Comparison of ENCODE assay signal across 17 cellular contexts in the genomic region with DNA sequence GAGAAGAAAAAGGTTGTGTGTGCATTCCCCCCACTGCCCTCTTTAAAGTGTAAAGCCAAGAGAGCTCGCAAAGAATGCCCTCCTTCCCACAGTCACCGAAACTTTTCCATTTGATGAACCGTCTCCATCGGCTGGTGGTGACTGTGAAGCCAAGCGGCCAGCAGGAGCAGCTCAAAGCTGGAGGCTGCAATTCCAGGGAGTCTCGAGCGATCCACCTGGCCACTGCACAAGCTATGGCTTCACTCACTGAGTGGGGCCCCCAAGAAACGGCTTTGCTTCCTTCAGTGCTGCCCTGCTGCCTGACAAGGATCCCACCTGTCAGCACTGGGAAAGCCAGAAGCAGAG.
"Had no signal": no experiment of that assay in that cellular context is flagged by ENCODE, and none has a peak within 500 bp of the region (broad histone marks: within the 10 kb centered on the region; RNA-seq: fewer than 3 reads in every experiment).

No MANE protein-coding gene starts in this region.

- H3K4me3 ChIP-seq: ascending aorta, lung, right lobe of liver, spleen, testis had no signal

- H3K27ac ChIP-seq: ascending aorta, foreskin keratinocyte, right lobe of liver, spleen, testis had no signal

- ATAC-seq: activated CD4-positive, alpha-beta T cell treated with anti-CD3 and anti-CD28 coated beads for 36 hours; foreskin keratinocyte; left colon; naive thymus-derived CD4-positive, alpha-beta T cell; right lobe of liver; T-cell had no signal

- H3K9me3 ChIP-seq: ascending aorta, right lobe of liver, spleen, testis had no signal

- DNase-seq: activated CD4-positive, alpha-beta T cell treated with anti-CD3 and anti-CD28 coated beads for 36 hours; activated CD8-positive, alpha-beta memory T cell treated with anti-CD3 and anti-CD28 coated beads for 24 hours; activated gamma-delta T cell treated with Interleukin-2 at 50 U/mL for 16 hours; foreskin keratinocyte; left colon; naive thymus-derived CD4-positive, alpha-beta T cell; occipital lobe; right lobe of liver; spleen; stimulated activated CD4-positive, alpha-beta T cell treated with anti-CD3 and anti-CD28 coated beads, Interleukin-1b, Interleukin-23, amount 100 ng/mL, for 48 hours; stimulated activated naive CD4-positive, alpha-beta T cell treated with Interleukin-2 at 50 U/mL for 16 hours; T-cell; T1000; testis had no signal

- H3K9me3 Mint-ChIP-seq: naive thymus-derived CD4-positive, alpha-beta T cell; T-cell had no signal

- H3K27ac Mint-ChIP-seq: activated CD4-positive, alpha-beta T cell treated with anti-CD3 and anti-CD28 coated beads for 36 hours; naive thymus-derived CD4-positive, alpha-beta T cell; progenitor cell of endocrine pancreas; T-cell had no signal

- H3K27me3 ChIP-seq: ascending aorta, foreskin keratinocyte, right lobe of liver, spleen, testis had no signal

- H3K36me3 ChIP-seq: ascending aorta, right lobe of liver, spleen had no signal

- H3K4me3 Mint-ChIP-seq: activated CD4-positive, alpha-beta T cell treated with anti-CD3 and anti-CD28 coated beads for 36 hours; naive thymus-derived CD4-positive, alpha-beta T cell; T-cell had no signal

- H3K36me3 Mint-ChIP-seq: T-cell had no signal
